ENCODE assay signal across 3 cellular contexts in the genomic region with DNA sequence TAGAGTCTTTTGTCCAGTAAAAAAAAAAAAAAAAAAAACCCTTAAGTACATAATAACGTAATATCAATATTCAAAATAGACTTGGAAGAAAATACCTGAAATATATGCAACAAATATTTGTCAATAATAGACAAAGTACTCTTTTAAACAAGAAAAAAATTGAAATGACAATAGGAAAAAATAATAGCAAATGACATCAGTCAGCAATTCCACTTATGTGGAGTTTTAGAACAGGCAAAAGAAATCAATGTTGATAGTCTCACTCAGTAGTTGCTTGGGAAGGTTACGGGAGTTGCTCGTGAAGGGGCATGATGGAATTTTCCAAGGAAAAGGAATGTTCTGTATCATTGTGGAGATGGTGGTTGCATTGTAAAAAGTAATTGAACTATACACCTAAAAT.
TF ChIP-seq lines count a peak whose summit lies in the region.

No MANE protein-coding gene starts in this region.

TF ChIP-seq in A549, 52 proteins besides CTCF, POLR2A, EP300 and RAD21:
- TF ChIP-seq ESRRA (IDR thresholded peaks at IDR 0.05; ENCODE audit: borderline replicate concordance, low read length), result no peak
- no peak for TF ChIP-seq BHLHE40 (IDR thresholded peaks at IDR 0.05; ENCODE audit: low read depth, low read length)
- TF ChIP-seq MAFK (IDR thresholded peaks at IDR 0.05; ENCODE audit: partially characterized antibody), result peak; percentile 31
- TF ChIP-seq ZNF302 (CRISPR knock-in tag; IDR thresholded peaks at IDR 0.05), result no peak
- no peak for TF ChIP-seq CBX2 (IDR thresholded peaks at IDR 0.05; ENCODE audit: borderline replicate concordance, low read depth)
TF ChIP-seq in A549: peak in this region for 1.

TF ChIP-seq in K562, 482 proteins besides CTCF, POLR2A, EP300 and RAD21:
- TF ChIP-seq RBBP5 (IDR thresholded peaks at IDR 0.05; ENCODE audit: borderline replicate concordance, insufficient read depth, low read length, poor library complexity, severe bottlenecking) (no peak), ZNF316 (IDR thresholded peaks at IDR 0.05) (peak; percentile 76), C11orf30 (IDR thresholded peaks at IDR 0.05; ENCODE audit: low read depth) (peak; percentile 23; the same call in 1 of the 2 replicates)

TF ChIP-seq in HEK293T, 16 proteins besides CTCF, POLR2A, EP300 and RAD21:
- TF ChIP-seq TARDBP (IDR thresholded peaks at IDR 0.05) (no peak), L3MBTL2 (conservative IDR thresholded peaks at IDR 0.05) (no peak), SUZ12 (IDR thresholded peaks at IDR 0.05) (no peak), LEF1 (IDR thresholded peaks at IDR 0.05; ENCODE audit: borderline replicate concordance) (no peak)
